ENCODE assay signal across 20 cellular contexts in genomic region chr2:188032306-188032705, GRCh38.
"Had no signal": no experiment of that assay in that cellular context is flagged by ENCODE, and none has a peak within 500 bp of the region (broad histone marks: within the 10 kb centered on the region; RNA-seq: fewer than 3 reads in every experiment).

No MANE protein-coding gene starts in this region.

- H3K27ac Mint-ChIP-seq: activated CD4-positive, alpha-beta T cell treated with anti-CD3 and anti-CD28 coated beads, Interleukin-2, amount 10 ng/mL, durations not matched to agents 7 days and 5 days; naive B cell; T-cell had no signal

- H3K36me3 ChIP-seq: brain microvascular endothelial cell, ovary, tibial artery had no signal

- H3K4me3 Mint-ChIP-seq: activated CD4-positive, alpha-beta T cell treated with anti-CD3 and anti-CD28 coated beads, Interleukin-2, amount 10 ng/mL, durations not matched to agents 7 days and 5 days; naive B cell; T-cell had no signal

- H3K9me3 Mint-ChIP-seq: activated CD4-positive, alpha-beta T cell treated with anti-CD3 and anti-CD28 coated beads, Interleukin-2, amount 10 ng/mL, durations not matched to agents 7 days and 5 days had no signal

- H3K27me3 ChIP-seq: brain microvascular endothelial cell, ovary, tibial artery had no signal

- H3K36me3 Mint-ChIP-seq: naive B cell, T-cell had no signal

- H3K27ac ChIP-seq: brain microvascular endothelial cell, ovary, psoas muscle, tibial artery had no signal

- H3K4me3 ChIP-seq: ovary, psoas muscle, tibial artery had no signal

- H3K9me3 ChIP-seq: ovary, psoas muscle, tibial artery had no signal

- DNase-seq: activated CD4-positive, alpha-beta T cell treated with anti-CD3 and anti-CD28 coated beads, Interleukin-2, amount 10 ng/mL, durations not matched to agents 7 days and 5 days; activated CD8-positive, alpha-beta memory T cell treated with anti-CD3 and anti-CD28 coated beads, Interleukin-2, amount 50 U/mL, for 4 hours; activated effector memory CD4-positive, alpha-beta T cell treated with Interleukin-2 at 50 U/mL for 16 hours; activated naive CD4-positive, alpha-beta T cell treated with anti-CD3 and anti-CD28 coated beads, Interleukin-2, amount 50 U/mL, for 16 hours; activated T-cell treated with anti-CD3 and anti-CD28 coated beads, Interleukin-2, amount 50 U/mL, for 48 hours; aorta; brain microvascular endothelial cell; central memory CD4-positive, alpha-beta T cell; hypothalamus; left ventricle myocardium superior; naive B cell; ovary; psoas muscle; right cardiac atrium; stimulated activated CD4-positive, alpha-beta T cell treated with anti-CD3 and anti-CD28 coated beads, Interleukin-2, amount 100 ng/mL, for 24 hours; stimulated activated naive CD8-positive, alpha-beta T cell treated with anti-CD3 and anti-CD28 coated beads, Interleukin-15, Interleukin-2, amounts not matched to agents 100 U/mL and 50 U/mL, for 24 hours; substantia nigra; T-cell; T-helper 9 cell; tibial artery had no signal

- H3K4me1 ChIP-seq: psoas muscle, tibial artery had no signal

- H3K4me1 Mint-ChIP-seq: activated CD4-positive, alpha-beta T cell treated with anti-CD3 and anti-CD28 coated beads, Interleukin-2, amount 10 ng/mL, durations not matched to agents 7 days and 5 days; naive B cell; T-cell had no signal

- H3K27me3 Mint-ChIP-seq: activated CD4-positive, alpha-beta T cell treated with anti-CD3 and anti-CD28 coated beads, Interleukin-2, amount 10 ng/mL, durations not matched to agents 7 days and 5 days; naive B cell had no signal
